ENCODE assay signal across 1 cellular context in genomic region chr12:71456316-71456715, GRCh38.
TF ChIP-seq lines count a peak whose summit lies in the region.

No MANE protein-coding gene starts in this region.

TF ChIP-seq in H1, 55 proteins besides CTCF, POLR2A, EP300 and RAD21 (continued from another document):
- no peak for TF ChIP-seq CHD7 (IDR thresholded peaks at IDR 0.05; ENCODE audit: insufficient replicate concordance, low read length)
- TF ChIP-seq TCF12 (IDR thresholded peaks at IDR 0.05; ENCODE audit: low read depth, low read length): no peak
- TF ChIP-seq SP4 (IDR thresholded peaks at IDR 0.05; ENCODE audit: low read length): no peak
- TF ChIP-seq SIX5 (IDR thresholded peaks at IDR 0.05; ENCODE audit: low read depth, low read length): no peak
- no peak for TF ChIP-seq ASH2L (IDR thresholded peaks at IDR 0.05; ENCODE audit: low read length)
- TF ChIP-seq MAX (IDR thresholded peaks at IDR 0.05): no peak
- no peak for TF ChIP-seq KDM1A (IDR thresholded peaks at IDR 0.05; ENCODE audit: borderline replicate concordance, low read length)
